Comparison of ENCODE assay signal across 15 cellular contexts in the genomic region with DNA sequence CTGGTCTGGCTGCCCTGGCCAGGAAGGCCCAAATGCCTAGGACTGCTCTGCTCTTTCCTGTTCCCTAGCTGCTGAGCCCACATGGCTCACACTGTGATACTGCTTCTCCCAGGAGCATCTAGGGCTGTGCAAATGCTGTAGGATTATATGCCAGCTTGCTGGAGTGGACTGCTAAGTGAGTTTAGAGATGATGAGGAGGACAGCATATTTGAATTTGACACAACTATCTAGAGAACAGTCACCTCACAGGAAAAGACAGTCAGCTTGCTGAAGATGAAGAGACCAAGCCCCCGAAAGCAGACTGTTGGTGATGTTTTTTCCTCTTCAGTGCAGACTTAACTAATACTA. TPM values are rescaled to one million over a fixed set of nuclear protein-coding genes. Genes with fewer than 3 reads are reported as not detected.
DNase-seq lines count a peak whose midpoint lies in the region; ATAC-seq and TF ChIP-seq lines count a peak whose summit lies in the region.
"Had no signal": no experiment of that assay in that cellular context is flagged by ENCODE, and none has a peak within 500 bp of the region (broad histone marks: within the 10 kb centered on the region; RNA-seq: fewer than 3 reads in every experiment).

No MANE protein-coding gene starts in this region.

- no peaks in the 10 kb centered on the region for H4K20me1 ChIP-seq in fibroblast of lung (ENCODE audit: control insufficient read depth, extremely low read depth, insufficient read depth, low read length)

- peaks cover 29% of the 10 kb centered on the region for H3K4me1 ChIP-seq in fibroblast of lung (ENCODE audit: control insufficient read depth, extremely low read depth, insufficient read depth, low read length)
- H3K4me1 ChIP-seq: Caco-2, prostate gland had no signal

- H3K27me3 ChIP-seq in fibroblast of lung (ENCODE audit: control insufficient read depth, insufficient read depth, low read length): no peaks in the 10 kb centered on the region

- H3K79me2 ChIP-seq in fibroblast of lung (ENCODE audit: control insufficient read depth, insufficient read depth, low read length): no peaks in the 10 kb centered on the region

- no peak for DNase-seq in activated naive CD4-positive, alpha-beta T cell treated with anti-CD3 and anti-CD28 coated beads, Interleukin-2, amount 10 ng/mL, durations not matched to agents 7 days and 5 days
- DNase-seq in activated naive CD4-positive, alpha-beta T cell treated with anti-CD3 and anti-CD28 coated beads, Interleukin-2, amount 50 U/mL, for 16 hours: no peak
- no peak for DNase-seq in T-helper 17 cell
- DNase-seq in fibroblast of lung (ENCODE audit: low read depth in 2 of 2): no peak
- DNase-seq in stimulated activated effector memory CD8-positive, alpha-beta T cell treated with anti-CD3 and anti-CD28 coated beads, Interleukin-12 subunit alpha, Interleukin-12 subunit beta, amount 100 ng/mL, for 72 hours (ENCODE audit: low spot score in 2 of 2): no peak
- DNase-seq in HuH-7 (ENCODE audit: low spot score): no peak
- DNase-seq: amygdala, Caco-2, kidney glomerular epithelial cell, NCI-H1436 treated with DMSO at 0.1 percent for 48 hours, NCI-H446 had no signal

- no peak for TF ChIP-seq CTCF in fibroblast of lung (conservative IDR thresholded peaks at IDR 0.05 in 1 of 2, IDR thresholded peaks at IDR 0.05 in 1 of 2; ENCODE audit: low read depth in 1 of 2, low read length in 2 of 2)

- H3K4me3 Mint-ChIP-seq in activated naive CD4-positive, alpha-beta T cell treated with anti-CD3 and anti-CD28 coated beads, Interleukin-2, amount 10 ng/mL, durations not matched to agents 7 days and 5 days: no peak overlapping the region
- peak overlapping the region; percentile 83 for H3K4me3 Mint-ChIP-seq in T-helper 17 cell
- H3K4me3 Mint-ChIP-seq in stimulated activated effector memory CD8-positive, alpha-beta T cell treated with anti-CD3 and anti-CD28 coated beads, Interleukin-12 subunit alpha, Interleukin-12 subunit beta, amount 100 ng/mL, for 72 hours: no peak overlapping the region

- no peak overlapping the region for H2AFZ ChIP-seq in fibroblast of lung (ENCODE audit: low read length)

- H3K9me3 ChIP-seq in T-helper 17 cell (ENCODE audit: control insufficient read depth, low read length, poor library complexity, severe bottlenecking) (no peaks in the 10 kb centered on the region), fibroblast of lung (ENCODE audit: control insufficient read depth, insufficient read depth, low read depth, low read length) (no peaks in the 10 kb centered on the region)
- H3K9me3 ChIP-seq: Caco-2, prostate gland had no signal

- no peak overlapping the region for H3K4me3 ChIP-seq in fibroblast of lung (replicated peaks in 1 of 4; ENCODE audit: control extremely low read depth in 1 of 4, insufficient read depth in 1 of 4, low read depth in 3 of 4, low read length in 4 of 4)
- H3K4me3 ChIP-seq: prostate gland had no signal

- peak overlapping the region; percentile 76 for H3K27ac Mint-ChIP-seq in activated naive CD4-positive, alpha-beta T cell treated with anti-CD3 and anti-CD28 coated beads, Interleukin-2, amount 10 ng/mL, durations not matched to agents 7 days and 5 days
- no peak overlapping the region for H3K27ac Mint-ChIP-seq in T-helper 17 cell
- H3K27ac Mint-ChIP-seq in stimulated activated effector memory CD8-positive, alpha-beta T cell treated with anti-CD3 and anti-CD28 coated beads, Interleukin-12 subunit alpha, Interleukin-12 subunit beta, amount 100 ng/mL, for 72 hours: peak overlapping the region; percentile 75

- H3K27me3 Mint-ChIP-seq in activated naive CD4-positive, alpha-beta T cell treated with anti-CD3 and anti-CD28 coated beads, Interleukin-2, amount 10 ng/mL, durations not matched to agents 7 days and 5 days: peaks cover 31% of the 10 kb centered on the region
- peaks cover 12% of the 10 kb centered on the region for H3K27me3 Mint-ChIP-seq in T-helper 17 cell

- ATAC-seq in T-helper 17 cell (no peak), GM21576 (IDR thresholded peaks at IDR 0.05; ENCODE audit: unreplicated experiment) (no peak), GM18861 (IDR thresholded peaks at IDR 0.05; ENCODE audit: unreplicated experiment) (no peak)
- ATAC-seq in stimulated activated effector memory CD8-positive, alpha-beta T cell treated with anti-CD3 and anti-CD28 coated beads, Interleukin-12 subunit alpha, Interleukin-12 subunit beta, amount 100 ng/mL, for 72 hours: no peak

- CTCF ChIA-PET in activated naive CD4-positive, alpha-beta T cell treated with anti-CD3 and anti-CD28 coated beads, Interleukin-2, amount 10 ng/mL, durations not matched to agents 7 days and 5 days (lab: Charles Lee): interaction anchor here (1.0 to 1.1 kb wide), 2 partner anchors 24 to 145 kb away, joined by 4 to 5 read pairs; no protein-coding TSS in a partner anchor

- H3K27ac ChIP-seq in fibroblast of lung (ENCODE audit: insufficient read depth, low read length): peak overlapping the region; percentile 87
- H3K27ac ChIP-seq: prostate gland had no signal

- H3K4me2 ChIP-seq in fibroblast of lung (ENCODE audit: extremely low read depth, insufficient read depth, low read length): no peak overlapping the region

- peaks cover 2% of the 10 kb centered on the region for H3K36me3 Mint-ChIP-seq in activated naive CD4-positive, alpha-beta T cell treated with anti-CD3 and anti-CD28 coated beads, Interleukin-2, amount 10 ng/mL, durations not matched to agents 7 days and 5 days
- peaks cover 2% of the 10 kb centered on the region for H3K36me3 Mint-ChIP-seq in T-helper 17 cell (ENCODE audit: low read depth)
- no peaks in the 10 kb centered on the region for H3K36me3 Mint-ChIP-seq in stimulated activated effector memory CD8-positive, alpha-beta T cell treated with anti-CD3 and anti-CD28 coated beads, Interleukin-12 subunit alpha, Interleukin-12 subunit beta, amount 100 ng/mL, for 72 hours

- H3K36me3 ChIP-seq in fibroblast of lung (ENCODE audit: control insufficient read depth, insufficient read depth, low read length): no peaks in the 10 kb centered on the region
- H3K36me3 ChIP-seq: prostate gland had no signal

- no peaks in the 10 kb centered on the region for H3K9me3 Mint-ChIP-seq in activated naive CD4-positive, alpha-beta T cell treated with anti-CD3 and anti-CD28 coated beads, Interleukin-2, amount 10 ng/mL, durations not matched to agents 7 days and 5 days
- H3K9me3 Mint-ChIP-seq in stimulated activated effector memory CD8-positive, alpha-beta T cell treated with anti-CD3 and anti-CD28 coated beads, Interleukin-12 subunit alpha, Interleukin-12 subunit beta, amount 100 ng/mL, for 72 hours: no peaks in the 10 kb centered on the region

- peaks cover 23% of the 10 kb centered on the region for H3K4me1 Mint-ChIP-seq in activated naive CD4-positive, alpha-beta T cell treated with anti-CD3 and anti-CD28 coated beads, Interleukin-2, amount 10 ng/mL, durations not matched to agents 7 days and 5 days
- peaks cover 17% of the 10 kb centered on the region for H3K4me1 Mint-ChIP-seq in T-helper 17 cell
- H3K4me1 Mint-ChIP-seq in stimulated activated effector memory CD8-positive, alpha-beta T cell treated with anti-CD3 and anti-CD28 coated beads, Interleukin-12 subunit alpha, Interleukin-12 subunit beta, amount 100 ng/mL, for 72 hours: peaks cover 27% of the 10 kb centered on the region

- H3K9ac ChIP-seq in fibroblast of lung (ENCODE audit: insufficient read depth, low read length): peak overlapping the region; percentile 25

RNA-seq across cellular contexts. Expression of a gene that starts 39.2 kb away (rescaled TPM):
- under 1 TPM in 1 of 2 donors, not detected in 1; 0.99 TPM for total RNA-seq in T-helper 17 cell
- 20.0 and 56.3 TPM in 2 replicates for total RNA-seq in fibroblast of lung
- 49.2 and 87.2 TPM in 2 replicates for polyA plus RNA-seq in fibroblast of lung
- polyA plus RNA-seq in fibroblast of lung (2012): 93.0 and 161 TPM in 2 replicates
- polyA minus RNA-seq in fibroblast of lung (ENCODE audit: low replicate concordance): 15.2 and 32.2 TPM in 2 replicates
- total RNA-seq: G401 had no signal

Comparison
In these comparisons a context has a peak if more than half of its experiments do, and no peak if none do; other contexts are left out.
1. RNA of a gene that starts 39.2 kb away (total RNA-seq): 20.0 to 56.3 TPM in fibroblast of lung; 0.99 TPM in T-helper 17 cell; every median in the first group is over 10 times any median in the second.